1 cellular context compared by ENCODE assay signal in the genomic region with DNA sequence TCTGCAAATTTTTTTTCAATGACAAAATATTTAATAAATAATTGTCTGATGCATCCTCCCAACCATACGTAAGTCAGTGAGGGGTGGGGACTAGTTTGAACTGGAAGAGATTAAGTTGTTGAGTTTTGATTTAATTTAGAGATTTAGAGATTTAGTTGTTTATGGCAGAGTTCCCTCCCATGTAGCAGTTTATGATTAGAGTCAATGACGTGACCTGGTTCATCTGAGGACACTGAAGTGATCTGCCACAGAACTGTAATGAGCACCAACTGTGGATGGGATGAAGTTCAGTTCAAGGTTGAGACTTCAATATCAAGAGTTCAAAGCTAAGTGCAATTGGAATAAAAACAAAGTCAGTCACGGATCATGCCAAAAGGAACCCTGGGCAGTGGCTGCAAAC.
TF ChIP-seq lines count a peak whose summit lies in the region.

No MANE protein-coding gene starts in this region.

TF ChIP-seq in HepG2, 621 proteins besides CTCF, POLR2A, EP300 and RAD21:
- TF ChIP-seq CREB1 (IDR thresholded peaks at IDR 0.05) = 0 out of 2 replicates have a peak, but pooled peaks have one; percentile 12
- no peak for TF ChIP-seq CREB1 (CRISPR knock-in tag; IDR thresholded peaks at IDR 0.05)
- TF ChIP-seq ZNF670 (CRISPR knock-in tag; IDR thresholded peaks at IDR 0.05; ENCODE audit: borderline replicate concordance) = no peak
- TF ChIP-seq, protein P1, sequence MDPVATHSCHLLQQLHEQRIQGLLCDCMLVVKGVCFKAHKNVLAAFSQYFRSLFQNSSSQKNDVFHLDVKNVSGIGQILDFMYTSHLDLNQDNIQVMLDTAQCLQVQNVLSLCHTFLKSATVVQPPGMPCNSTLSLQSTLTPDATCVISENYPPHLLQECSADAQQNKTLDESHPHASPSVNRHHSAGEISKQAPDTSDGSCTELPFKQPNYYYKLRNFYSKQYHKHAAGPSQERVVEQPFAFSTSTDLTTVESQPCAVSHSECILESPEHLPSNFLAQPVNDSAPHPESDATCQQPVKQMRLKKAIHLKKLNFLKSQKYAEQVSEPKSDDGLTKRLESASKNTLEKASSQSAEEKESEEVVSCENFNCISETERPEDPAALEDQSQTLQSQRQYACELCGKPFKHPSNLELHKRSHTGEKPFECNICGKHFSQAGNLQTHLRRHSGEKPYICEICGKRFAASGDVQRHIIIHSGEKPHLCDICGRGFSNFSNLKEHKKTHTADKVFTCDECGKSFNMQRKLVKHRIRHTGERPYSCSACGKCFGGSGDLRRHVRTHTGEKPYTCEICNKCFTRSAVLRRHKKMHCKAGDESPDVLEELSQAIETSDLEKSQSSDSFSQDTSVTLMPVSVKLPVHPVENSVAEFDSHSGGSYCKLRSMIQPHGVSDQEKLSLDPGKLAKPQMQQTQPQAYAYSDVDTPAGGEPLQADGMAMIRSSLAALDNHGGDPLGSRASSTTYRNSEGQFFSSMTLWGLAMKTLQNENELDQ (CRISPR knock-in tag; IDR thresholded peaks at IDR 0.05; ENCODE audit: borderline replicate concordance) = no peak
- TF ChIP-seq ZNF839 (CRISPR knock-in tag; IDR thresholded peaks at IDR 0.05; ENCODE audit: borderline replicate concordance) = no peak
- TF ChIP-seq, protein P2, sequence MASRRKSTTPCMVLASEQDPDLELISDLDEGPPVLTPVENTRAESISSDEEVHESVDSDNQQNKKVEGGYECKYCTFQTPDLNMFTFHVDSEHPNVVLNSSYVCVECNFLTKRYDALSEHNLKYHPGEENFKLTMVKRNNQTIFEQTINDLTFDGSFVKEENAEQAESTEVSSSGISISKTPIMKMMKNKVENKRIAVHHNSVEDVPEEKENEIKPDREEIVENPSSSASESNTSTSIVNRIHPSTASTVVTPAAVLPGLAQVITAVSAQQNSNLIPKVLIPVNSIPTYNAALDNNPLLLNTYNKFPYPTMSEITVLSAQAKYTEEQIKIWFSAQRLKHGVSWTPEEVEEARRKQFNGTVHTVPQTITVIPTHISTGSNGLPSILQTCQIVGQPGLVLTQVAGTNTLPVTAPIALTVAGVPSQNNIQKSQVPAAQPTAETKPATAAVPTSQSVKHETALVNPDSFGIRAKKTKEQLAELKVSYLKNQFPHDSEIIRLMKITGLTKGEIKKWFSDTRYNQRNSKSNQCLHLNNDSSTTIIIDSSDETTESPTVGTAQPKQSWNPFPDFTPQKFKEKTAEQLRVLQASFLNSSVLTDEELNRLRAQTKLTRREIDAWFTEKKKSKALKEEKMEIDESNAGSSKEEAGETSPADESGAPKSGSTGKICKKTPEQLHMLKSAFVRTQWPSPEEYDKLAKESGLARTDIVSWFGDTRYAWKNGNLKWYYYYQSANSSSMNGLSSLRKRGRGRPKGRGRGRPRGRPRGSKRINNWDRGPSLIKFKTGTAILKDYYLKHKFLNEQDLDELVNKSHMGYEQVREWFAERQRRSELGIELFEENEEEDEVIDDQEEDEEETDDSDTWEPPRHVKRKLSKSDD (CRISPR knock-in tag; IDR thresholded peaks at IDR 0.05; ENCODE audit: low read depth) = no peak
TF ChIP-seq in HepG2: peak in this region for 1.
